1 cellular context compared by ENCODE assay signal in the genomic region with DNA sequence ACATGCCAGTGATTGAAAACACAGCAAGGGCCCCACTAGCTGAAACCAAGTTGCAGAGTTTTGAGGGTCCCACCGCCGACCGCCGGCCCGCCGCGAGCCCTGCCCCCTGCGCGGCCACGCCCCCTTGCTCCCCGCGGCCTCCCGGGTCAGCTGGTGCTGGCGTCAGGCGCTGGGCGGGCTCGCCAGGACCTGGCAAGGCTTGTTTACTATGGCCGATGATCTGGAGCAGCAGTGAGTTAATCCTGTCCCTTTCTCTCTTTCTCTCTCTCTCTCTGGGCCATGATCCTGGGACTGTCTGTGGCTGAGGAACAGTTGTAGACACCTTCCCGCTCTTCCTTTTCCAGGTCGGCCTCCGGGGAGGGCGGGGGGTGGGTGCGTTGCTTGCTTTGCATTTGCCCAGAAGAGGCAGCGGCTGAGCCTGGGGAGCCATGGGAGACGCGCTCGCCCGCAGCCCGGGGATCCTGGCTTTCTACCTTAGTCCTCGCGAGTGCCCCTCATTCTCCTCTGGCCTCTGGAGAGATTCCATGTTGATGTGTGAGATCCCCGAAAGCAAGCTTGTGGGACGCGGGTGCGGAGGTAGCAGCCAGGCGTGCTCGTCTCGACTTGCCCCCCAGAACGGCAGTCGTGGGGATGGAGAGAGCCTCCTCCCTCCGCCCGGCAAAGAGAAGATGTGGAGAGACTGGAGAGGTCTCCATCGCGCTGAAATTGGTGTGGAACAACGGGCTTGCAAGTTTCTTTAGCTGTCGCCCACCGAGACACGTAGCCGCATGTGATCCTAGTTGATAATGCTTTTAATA.
A peak's percentile ranks its signal among the peaks of the same experiment; 100 is the strongest.
TF ChIP-seq lines count a peak whose summit lies in the region.

A gene with protein sequence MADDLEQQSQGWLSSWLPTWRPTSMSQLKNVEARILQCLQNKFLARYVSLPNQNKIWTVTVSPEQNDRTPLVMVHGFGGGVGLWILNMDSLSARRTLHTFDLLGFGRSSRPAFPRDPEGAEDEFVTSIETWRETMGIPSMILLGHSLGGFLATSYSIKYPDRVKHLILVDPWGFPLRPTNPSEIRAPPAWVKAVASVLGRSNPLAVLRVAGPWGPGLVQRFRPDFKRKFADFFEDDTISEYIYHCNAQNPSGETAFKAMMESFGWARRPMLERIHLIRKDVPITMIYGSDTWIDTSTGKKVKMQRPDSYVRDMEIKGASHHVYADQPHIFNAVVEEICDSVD (plus strand): TSS at position 202 of the 797 bp plus-strand sequence. CDS start 7 bp downstream, at position 209.

TF ChIP-seq in H1, 55 proteins besides CTCF, POLR2A, EP300 and RAD21:
- TF ChIP-seq SP4 (IDR thresholded peaks at IDR 0.05; ENCODE audit: low read length) (no peak), KDM5A (IDR thresholded peaks at IDR 0.05; ENCODE audit: low read length) (0 out of 2 replicates have a peak, but pooled peaks have one; percentile 45), SP1 (IDR thresholded peaks at IDR 0.05; ENCODE audit: low read depth, low read length) (peak; percentile 15; the same call in 1 of the 2 replicates), TBP (IDR thresholded peaks at IDR 0.05; ENCODE audit: low read depth, low read length) (peak; percentile 50), CBX8 (IDR thresholded peaks at IDR 0.05; ENCODE audit: borderline replicate concordance, low read depth, low read length) (no peak), JUND (IDR thresholded peaks at IDR 0.05; ENCODE audit: low read length) (no peak), POLR2AphosphoS5 (IDR thresholded peaks at IDR 0.05; ENCODE audit: low read depth, low read length) (peak; percentile 72; the same call in 1 of the 2 replicates), EGR1 (IDR thresholded peaks at IDR 0.05; ENCODE audit: borderline replicate concordance, low read depth, low read length) (no peak), TAF7 (optimal IDR thresholded peaks at IDR 0.05; ENCODE audit: borderline replicate concordance, low read depth, low read length) (no peak), HDAC2 (IDR thresholded peaks at IDR 0.05; ENCODE audit: borderline replicate concordance in 1 of 2, low read depth in 2 of 2, low read length in 2 of 2) (peak in 1 of 2 experiments; percentile 95; a peak in 2 of 4 replicates), YY1 (IDR thresholded peaks at IDR 0.05; ENCODE audit: low read depth, low read length) (0 out of 2 replicates have a peak, but pooled peaks have one; percentile 20), JUN (IDR thresholded peaks at IDR 0.05; ENCODE audit: low read depth, low read length) (no peak), SAP30 (IDR thresholded peaks at IDR 0.05; ENCODE audit: insufficient read depth, insufficient replicate concordance, low read length) (no peak), POU5F1 (IDR thresholded peaks at IDR 0.05; ENCODE audit: low read depth, low read length) (no peak), SP2 (IDR thresholded peaks at IDR 0.05; ENCODE audit: low read length) (no peak), KDM4A (IDR thresholded peaks at IDR 0.05; ENCODE audit: low read depth, low read length, severe bottlenecking) (peak; percentile 85), CBX5 (IDR thresholded peaks at IDR 0.05; ENCODE audit: low read depth, low read length) (no peak), BRCA1 (IDR thresholded peaks at IDR 0.05; ENCODE audit: low read depth, low read length) (no peak), FOSL1 (IDR thresholded peaks at IDR 0.05; ENCODE audit: insufficient read depth, low read depth, low read length) (no peak), TAF1 (IDR thresholded peaks at IDR 0.05; ENCODE audit: low read depth, low read length) (peak; percentile 89), HDAC6 (IDR thresholded peaks at IDR 0.05; ENCODE audit: low read depth, low read length) (no peak), RBBP5 (IDR thresholded peaks at IDR 0.05; ENCODE audit: borderline replicate concordance, low read depth, low read length) (0 out of 2 replicates have a peak, but pooled peaks have one; percentile 51), MAFK (IDR thresholded peaks at IDR 0.05; ENCODE audit: low read depth, low read length) (no peak), EZH2 (IDR thresholded peaks at IDR 0.05; ENCODE audit: low read depth, low read length, severe bottlenecking) (no peak), ASH2L (IDR thresholded peaks at IDR 0.05; ENCODE audit: low read length) (peak; percentile 67), PHF8 (conservative IDR thresholded peaks at IDR 0.05; ENCODE audit: low read depth, low read length) (peak; percentile 52), SIN3A (conservative IDR thresholded peaks at IDR 0.05 in 1 of 2, IDR thresholded peaks at IDR 0.05 in 1 of 2; ENCODE audit: low read depth in 1 of 2, low read length in 2 of 2) (peak; percentile 72 to 91; a peak in 2 of 4 replicates)
- TF ChIP-seq, protein P1, sequence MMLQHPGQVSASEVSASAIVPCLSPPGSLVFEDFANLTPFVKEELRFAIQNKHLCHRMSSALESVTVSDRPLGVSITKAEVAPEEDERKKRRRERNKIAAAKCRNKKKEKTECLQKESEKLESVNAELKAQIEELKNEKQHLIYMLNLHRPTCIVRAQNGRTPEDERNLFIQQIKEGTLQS (IDR thresholded peaks at IDR 0.05; ENCODE audit: insufficient read depth, low read depth, low read length), result no peak
- TF ChIP-seq, protein P2, sequence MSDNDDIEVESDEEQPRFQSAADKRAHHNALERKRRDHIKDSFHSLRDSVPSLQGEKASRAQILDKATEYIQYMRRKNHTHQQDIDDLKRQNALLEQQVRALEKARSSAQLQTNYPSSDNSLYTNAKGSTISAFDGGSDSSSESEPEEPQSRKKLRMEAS (IDR thresholded peaks at IDR 0.05), result no peak; the same call in 1 of the 2 replicates
- TF ChIP-seq, protein P3, sequence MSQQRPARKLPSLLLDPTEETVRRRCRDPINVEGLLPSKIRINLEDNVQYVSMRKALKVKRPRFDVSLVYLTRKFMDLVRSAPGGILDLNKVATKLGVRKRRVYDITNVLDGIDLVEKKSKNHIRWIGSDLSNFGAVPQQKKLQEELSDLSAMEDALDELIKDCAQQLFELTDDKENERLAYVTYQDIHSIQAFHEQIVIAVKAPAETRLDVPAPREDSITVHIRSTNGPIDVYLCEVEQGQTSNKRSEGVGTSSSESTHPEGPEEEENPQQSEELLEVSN (IDR thresholded peaks at IDR 0.05), result no peak
- TF ChIP-seq, protein P4, sequence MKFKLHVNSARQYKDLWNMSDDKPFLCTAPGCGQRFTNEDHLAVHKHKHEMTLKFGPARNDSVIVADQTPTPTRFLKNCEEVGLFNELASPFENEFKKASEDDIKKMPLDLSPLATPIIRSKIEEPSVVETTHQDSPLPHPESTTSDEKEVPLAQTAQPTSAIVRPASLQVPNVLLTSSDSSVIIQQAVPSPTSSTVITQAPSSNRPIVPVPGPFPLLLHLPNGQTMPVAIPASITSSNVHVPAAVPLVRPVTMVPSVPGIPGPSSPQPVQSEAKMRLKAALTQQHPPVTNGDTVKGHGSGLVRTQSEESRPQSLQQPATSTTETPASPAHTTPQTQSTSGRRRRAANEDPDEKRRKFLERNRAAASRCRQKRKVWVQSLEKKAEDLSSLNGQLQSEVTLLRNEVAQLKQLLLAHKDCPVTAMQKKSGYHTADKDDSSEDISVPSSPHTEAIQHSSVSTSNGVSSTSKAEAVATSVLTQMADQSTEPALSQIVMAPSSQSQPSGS (IDR thresholded peaks at IDR 0.05; ENCODE audit: low read length), result no peak
- TF ChIP-seq, protein P5, sequence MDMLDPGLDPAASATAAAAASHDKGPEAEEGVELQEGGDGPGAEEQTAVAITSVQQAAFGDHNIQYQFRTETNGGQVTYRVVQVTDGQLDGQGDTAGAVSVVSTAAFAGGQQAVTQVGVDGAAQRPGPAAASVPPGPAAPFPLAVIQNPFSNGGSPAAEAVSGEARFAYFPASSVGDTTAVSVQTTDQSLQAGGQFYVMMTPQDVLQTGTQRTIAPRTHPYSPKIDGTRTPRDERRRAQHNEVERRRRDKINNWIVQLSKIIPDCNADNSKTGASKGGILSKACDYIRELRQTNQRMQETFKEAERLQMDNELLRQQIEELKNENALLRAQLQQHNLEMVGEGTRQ (IDR thresholded peaks at IDR 0.05; ENCODE audit: low read length), result peak; percentile 67
- TF ChIP-seq, protein P6, sequence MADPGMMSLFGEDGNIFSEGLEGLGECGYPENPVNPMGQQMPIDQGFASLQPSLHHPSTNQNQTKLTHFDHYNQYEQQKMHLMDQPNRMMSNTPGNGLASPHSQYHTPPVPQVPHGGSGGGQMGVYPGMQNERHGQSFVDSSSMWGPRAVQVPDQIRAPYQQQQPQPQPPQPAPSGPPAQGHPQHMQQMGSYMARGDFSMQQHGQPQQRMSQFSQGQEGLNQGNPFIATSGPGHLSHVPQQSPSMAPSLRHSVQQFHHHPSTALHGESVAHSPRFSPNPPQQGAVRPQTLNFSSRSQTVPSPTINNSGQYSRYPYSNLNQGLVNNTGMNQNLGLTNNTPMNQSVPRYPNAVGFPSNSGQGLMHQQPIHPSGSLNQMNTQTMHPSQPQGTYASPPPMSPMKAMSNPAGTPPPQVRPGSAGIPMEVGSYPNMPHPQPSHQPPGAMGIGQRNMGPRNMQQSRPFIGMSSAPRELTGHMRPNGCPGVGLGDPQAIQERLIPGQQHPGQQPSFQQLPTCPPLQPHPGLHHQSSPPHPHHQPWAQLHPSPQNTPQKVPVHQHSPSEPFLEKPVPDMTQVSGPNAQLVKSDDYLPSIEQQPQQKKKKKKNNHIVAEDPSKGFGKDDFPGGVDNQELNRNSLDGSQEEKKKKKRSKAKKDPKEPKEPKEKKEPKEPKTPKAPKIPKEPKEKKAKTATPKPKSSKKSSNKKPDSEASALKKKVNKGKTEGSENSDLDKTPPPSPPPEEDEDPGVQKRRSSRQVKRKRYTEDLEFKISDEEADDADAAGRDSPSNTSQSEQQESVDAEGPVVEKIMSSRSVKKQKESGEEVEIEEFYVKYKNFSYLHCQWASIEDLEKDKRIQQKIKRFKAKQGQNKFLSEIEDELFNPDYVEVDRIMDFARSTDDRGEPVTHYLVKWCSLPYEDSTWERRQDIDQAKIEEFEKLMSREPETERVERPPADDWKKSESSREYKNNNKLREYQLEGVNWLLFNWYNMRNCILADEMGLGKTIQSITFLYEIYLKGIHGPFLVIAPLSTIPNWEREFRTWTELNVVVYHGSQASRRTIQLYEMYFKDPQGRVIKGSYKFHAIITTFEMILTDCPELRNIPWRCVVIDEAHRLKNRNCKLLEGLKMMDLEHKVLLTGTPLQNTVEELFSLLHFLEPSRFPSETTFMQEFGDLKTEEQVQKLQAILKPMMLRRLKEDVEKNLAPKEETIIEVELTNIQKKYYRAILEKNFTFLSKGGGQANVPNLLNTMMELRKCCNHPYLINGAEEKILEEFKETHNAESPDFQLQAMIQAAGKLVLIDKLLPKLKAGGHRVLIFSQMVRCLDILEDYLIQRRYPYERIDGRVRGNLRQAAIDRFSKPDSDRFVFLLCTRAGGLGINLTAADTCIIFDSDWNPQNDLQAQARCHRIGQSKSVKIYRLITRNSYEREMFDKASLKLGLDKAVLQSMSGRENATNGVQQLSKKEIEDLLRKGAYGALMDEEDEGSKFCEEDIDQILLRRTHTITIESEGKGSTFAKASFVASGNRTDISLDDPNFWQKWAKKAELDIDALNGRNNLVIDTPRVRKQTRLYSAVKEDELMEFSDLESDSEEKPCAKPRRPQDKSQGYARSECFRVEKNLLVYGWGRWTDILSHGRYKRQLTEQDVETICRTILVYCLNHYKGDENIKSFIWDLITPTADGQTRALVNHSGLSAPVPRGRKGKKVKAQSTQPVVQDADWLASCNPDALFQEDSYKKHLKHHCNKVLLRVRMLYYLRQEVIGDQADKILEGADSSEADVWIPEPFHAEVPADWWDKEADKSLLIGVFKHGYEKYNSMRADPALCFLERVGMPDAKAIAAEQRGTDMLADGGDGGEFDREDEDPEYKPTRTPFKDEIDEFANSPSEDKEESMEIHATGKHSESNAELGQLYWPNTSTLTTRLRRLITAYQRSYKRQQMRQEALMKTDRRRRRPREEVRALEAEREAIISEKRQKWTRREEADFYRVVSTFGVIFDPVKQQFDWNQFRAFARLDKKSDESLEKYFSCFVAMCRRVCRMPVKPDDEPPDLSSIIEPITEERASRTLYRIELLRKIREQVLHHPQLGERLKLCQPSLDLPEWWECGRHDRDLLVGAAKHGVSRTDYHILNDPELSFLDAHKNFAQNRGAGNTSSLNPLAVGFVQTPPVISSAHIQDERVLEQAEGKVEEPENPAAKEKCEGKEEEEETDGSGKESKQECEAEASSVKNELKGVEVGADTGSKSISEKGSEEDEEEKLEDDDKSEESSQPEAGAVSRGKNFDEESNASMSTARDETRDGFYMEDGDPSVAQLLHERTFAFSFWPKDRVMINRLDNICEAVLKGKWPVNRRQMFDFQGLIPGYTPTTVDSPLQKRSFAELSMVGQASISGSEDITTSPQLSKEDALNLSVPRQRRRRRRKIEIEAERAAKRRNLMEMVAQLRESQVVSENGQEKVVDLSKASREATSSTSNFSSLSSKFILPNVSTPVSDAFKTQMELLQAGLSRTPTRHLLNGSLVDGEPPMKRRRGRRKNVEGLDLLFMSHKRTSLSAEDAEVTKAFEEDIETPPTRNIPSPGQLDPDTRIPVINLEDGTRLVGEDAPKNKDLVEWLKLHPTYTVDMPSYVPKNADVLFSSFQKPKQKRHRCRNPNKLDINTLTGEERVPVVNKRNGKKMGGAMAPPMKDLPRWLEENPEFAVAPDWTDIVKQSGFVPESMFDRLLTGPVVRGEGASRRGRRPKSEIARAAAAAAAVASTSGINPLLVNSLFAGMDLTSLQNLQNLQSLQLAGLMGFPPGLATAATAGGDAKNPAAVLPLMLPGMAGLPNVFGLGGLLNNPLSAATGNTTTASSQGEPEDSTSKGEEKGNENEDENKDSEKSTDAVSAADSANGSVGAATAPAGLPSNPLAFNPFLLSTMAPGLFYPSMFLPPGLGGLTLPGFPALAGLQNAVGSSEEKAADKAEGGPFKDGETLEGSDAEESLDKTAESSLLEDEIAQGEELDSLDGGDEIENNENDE (IDR thresholded peaks at IDR 0.05; ENCODE audit: insufficient replicate concordance, low read length), result no peak
TF ChIP-seq in H1: peak in this region for 13.
